Comparison of ENCODE assay signal across 8 cellular contexts in genomic region chr14:91317381-91318313, GRCh38.
DNase-seq lines count a peak whose midpoint lies in the region; ATAC-seq and TF ChIP-seq lines count a peak whose summit lies in the region.

No MANE protein-coding gene starts in this region.

- 39% methylated on average over 5 of the region's 22 CpGs; no CpG with 5 or more reads in 1 of the 2 experiments for WGBS in IMR-90 (ENCODE audit: extremely low coverage in 2 of 2, insufficient read length in 1 of 2), 2 experiments
- 31 to 36% (median 33%) methylated on average over 22 of the region's 22 CpGs for WGBS in ovary, 3 donors

- in situ Hi-C loops in IMR-90 (cut with MboI; ENCODE audit: low sequenced_read_pairs): no loop called here

- no peak overlapping the region for H2BK20ac ChIP-seq in IMR-90 (ENCODE audit: low read depth, low read length)

- no peak overlapping the region for H4K5ac ChIP-seq in IMR-90 (ENCODE audit: low read depth, low read length)

- POLR2A ChIA-PET in IMR-90 (lab: Charles Lee; ENCODE audit: unreplicated experiment): no interaction called here

- no peak overlapping the region for H4K8ac ChIP-seq in IMR-90 (ENCODE audit: low read depth in 2 of 2, low read length in 2 of 2)

- no peak overlapping the region for H3K9ac ChIP-seq in IMR-90 (ENCODE audit: low read depth, low read length)

- peak overlapping the region; percentile 49 for H2AFZ ChIP-seq in IMR-90 (replicated peaks; ENCODE audit: low read length, poor library complexity)

- H3K23ac ChIP-seq in IMR-90 (ENCODE audit: low read depth, low read length): no peak overlapping the region

- no peak overlapping the region for H2BK120ac ChIP-seq in IMR-90 (ENCODE audit: low read depth, low read length)

- dilution Hi-C loops in IMR-90 (cut with HindIII; ENCODE audit: low sequenced_read_pairs, unreplicated experiment): no loop called here

- no peaks in the 10 kb centered on the region for H3K9me1 ChIP-seq in IMR-90 (ENCODE audit: insufficient read depth, low read length)

- no peaks in the 10 kb centered on the region for H3K27me3 ChIP-seq in BE2C
- peaks cover 7% of the 10 kb centered on the region; the same call in 1 of the 2 replicates for H3K27me3 ChIP-seq in IMR-90 (ENCODE audit: control insufficient read depth, insufficient read depth, low read length)
- no peaks in the 10 kb centered on the region for H3K27me3 ChIP-seq in ovary

- DNase-seq in BE2C (peak; percentile 35), IMR-90 (no peak), cerebellar nuclear complex (lab: John Stamatoyannopoulos, UW) (peak; percentile 57 to 58), ovary (peak; percentile 42 to 83 (median 73)), EL (no peak), SHP77 treated with DMSO at 0.1 percent for 48 hours (lab: John Stamatoyannopoulos, UW) (no peak)
- DNase-seq in activated CD4-positive, alpha-beta T cell treated with anti-CD3 and anti-CD28 coated beads for 24 hours (ENCODE audit: low read depth in 2 of 2): peak; percentile 54 to 71

- H3K18ac ChIP-seq in IMR-90 (ENCODE audit: low read depth, low read length): no peak overlapping the region

- BruUV-seq in IMR-90 (replicated peaks; lab: Mats Ljungman, UMichigan): no TSS peak

- no peaks in the 10 kb centered on the region for H3K79me1 ChIP-seq in IMR-90 (ENCODE audit: low read depth in 1 of 2, low read length in 2 of 2)

- H2AK5ac ChIP-seq in IMR-90 (ENCODE audit: low read depth, low read length): no peak overlapping the region

- H3K4me3 ChIP-seq in BE2C (ENCODE audit: low read depth, low read length) (no peak overlapping the region), IMR-90 (ENCODE audit: insufficient read depth, low read depth, low read length) (no peak overlapping the region), ovary (no peak overlapping the region)

- H3K4me2 ChIP-seq in IMR-90 (ENCODE audit: low read depth, low read length): no peak overlapping the region

- H3K9me3 ChIP-seq in BE2C: no peaks in the 10 kb centered on the region; the same call in 1 of the 2 replicates
- no peaks in the 10 kb centered on the region for H3K9me3 ChIP-seq in IMR-90 (ENCODE audit: control insufficient read depth, insufficient read depth, low read length)
- H3K9me3 ChIP-seq in ovary: no peaks in the 10 kb centered on the region

- CTCF ChIA-PET in IMR-90 (lab: Yijun Ruan, JAX): interaction anchor here (0.6 kb wide), 1 partner anchor 9 kb away, joined by 5 read pairs; no protein-coding TSS in a partner anchor

- H3K4me1 ChIP-seq in BE2C: no peaks in the 10 kb centered on the region
- H3K4me1 ChIP-seq in IMR-90 (ENCODE audit: control insufficient read depth, insufficient read depth, low read length): no peaks in the 10 kb centered on the region
- peaks cover 7% of the 10 kb centered on the region for H3K4me1 ChIP-seq in ovary (ENCODE audit: insufficient read depth)

- no peaks in the 10 kb centered on the region for H3K36me3 ChIP-seq in BE2C
- no peaks in the 10 kb centered on the region for H3K36me3 ChIP-seq in IMR-90 (ENCODE audit: control insufficient read depth, insufficient read depth, low read length)
- H3K36me3 ChIP-seq in ovary: no peaks in the 10 kb centered on the region

- H2BK5ac ChIP-seq in IMR-90 (ENCODE audit: low read depth, low read length, poor library complexity, severe bottlenecking): no peak overlapping the region

- H4K91ac ChIP-seq in IMR-90 (ENCODE audit: insufficient read depth, low read depth, low read length): no peak overlapping the region

- intact Hi-C loops in IMR-90 (cut with micrococcal nuclease): no loop called here
- intact Hi-C loops in ovary (cut with DNase I): no loop called here

- no peak overlapping the region for H2AK9ac ChIP-seq in IMR-90 (replicated peaks; ENCODE audit: low read depth, low read length, poor library complexity)

- no peak overlapping the region for H3K56ac ChIP-seq in IMR-90 (ENCODE audit: extremely low read depth, insufficient read depth, low read length)

- TF ChIP-seq RAD21 in IMR-90 (IDR thresholded peaks at IDR 0.05; ENCODE audit: low read length): no peak

- ATAC-seq in IMR-90 (ENCODE audit: low read depth) (no peak), GM18870 (IDR thresholded peaks at IDR 0.05; ENCODE audit: unreplicated experiment) (no peak)

- no peaks in the 10 kb centered on the region for H4K20me1 ChIP-seq in IMR-90 (ENCODE audit: insufficient read depth, low read length)

- H3K4ac ChIP-seq in IMR-90 (ENCODE audit: low read depth, low read length): no peak overlapping the region

- H2BK15ac ChIP-seq in IMR-90 (ENCODE audit: low read depth, low read length): no peak overlapping the region

- TF ChIP-seq CTCF in BE2C (IDR thresholded peaks at IDR 0.05; ENCODE audit: low read depth, low read length): 0 out of 2 replicates have a peak, but pooled peaks have one; percentile 9
- TF ChIP-seq CTCF in IMR-90 (conservative IDR thresholded peaks at IDR 0.05; ENCODE audit: low read depth, low read length): no peak
- TF ChIP-seq CTCF in ovary (IDR thresholded peaks at IDR 0.05): no peak

- TF ChIP-seq EP300 in ovary (IDR thresholded peaks at IDR 0.05): no peak

- no peak for TF ChIP-seq POLR2A in IMR-90 (IDR thresholded peaks at IDR 0.05; ENCODE audit: low read depth, low read length)
- TF ChIP-seq POLR2A in ovary (IDR thresholded peaks at IDR 0.05): no peak

- H3K27ac ChIP-seq in IMR-90 (ENCODE audit: insufficient read depth, low read length) (no peak overlapping the region), ovary (no peak overlapping the region)

- no peak overlapping the region for H3K14ac ChIP-seq in IMR-90 (replicated peaks; ENCODE audit: low read depth, low read length)

TF ChIP-seq in IMR-90, 13 proteins besides CTCF, POLR2A, EP300 and RAD21:
- TF ChIP-seq BHLHE40 (IDR thresholded peaks at IDR 0.05; ENCODE audit: low read depth, low read length) (no peak), ELK1 (IDR thresholded peaks at IDR 0.05; ENCODE audit: borderline replicate concordance, low read depth, low read length) (no peak), SMC3 (IDR thresholded peaks at IDR 0.05; ENCODE audit: low read depth, low read length) (no peak), CEBPB (IDR thresholded peaks at IDR 0.05; ENCODE audit: low read depth, low read length) (no peak), MAFK (IDR thresholded peaks at IDR 0.05; ENCODE audit: low read depth, low read length) (no peak), MXI1 (IDR thresholded peaks at IDR 0.05; ENCODE audit: borderline replicate concordance, low read depth, low read length) (no peak), FOS (IDR thresholded peaks at IDR 0.05; ENCODE audit: low read depth, low read length) (no peak), CHD1 (IDR thresholded peaks at IDR 0.05; ENCODE audit: low read depth, low read length) (no peak), RFX5 (IDR thresholded peaks at IDR 0.05; ENCODE audit: low read depth, low read length) (no peak), NFE2L2 (IDR thresholded peaks at IDR 0.05; ENCODE audit: low read depth, low read length) (no peak), USF2 (IDR thresholded peaks at IDR 0.05; ENCODE audit: low read depth, low read length) (no peak), RCOR1 (IDR thresholded peaks at IDR 0.05; ENCODE audit: insufficient replicate concordance, low read length) (no peak), MAZ (IDR thresholded peaks at IDR 0.05; ENCODE audit: borderline replicate concordance, low read depth, low read length) (no peak)
TF ChIP-seq in IMR-90: peak in this region for 0.

Comparison
In these comparisons a context has a peak if more than half of its experiments do, and no peak if none do; other contexts are left out.
1. DNase-seq: peak in BE2C (single experiment), activated CD4-positive, alpha-beta T cell treated with anti-CD3 and anti-CD28 coated beads for 24 hours (2 of 2), cerebellar nuclear complex (2 of 2) and ovary (5 of 5); none in IMR-90 (single experiment), EL (single experiment) and SHP77 treated with DMSO at 0.1 percent for 48 hours (single experiment).